In genomic region chr12:128792398-128792797, GRCh38 we compare ENCODE assay signal across 2 cellular contexts.
TF ChIP-seq lines count a peak whose summit lies in the region.

No MANE protein-coding gene starts in this region.

TF ChIP-seq in IMR-90, 13 proteins besides CTCF, POLR2A, EP300 and RAD21:
- TF ChIP-seq BHLHE40 (IDR thresholded peaks at IDR 0.05; ENCODE audit: low read depth, low read length) = no peak
- TF ChIP-seq NFE2L2 (IDR thresholded peaks at IDR 0.05; ENCODE audit: low read depth, low read length) = no peak
- no peak for TF ChIP-seq MAZ (IDR thresholded peaks at IDR 0.05; ENCODE audit: borderline replicate concordance, low read depth, low read length)
- TF ChIP-seq SMC3 (IDR thresholded peaks at IDR 0.05; ENCODE audit: low read depth, low read length) = no peak
- no peak for TF ChIP-seq CEBPB (IDR thresholded peaks at IDR 0.05; ENCODE audit: low read depth, low read length)
- TF ChIP-seq MXI1 (IDR thresholded peaks at IDR 0.05; ENCODE audit: borderline replicate concordance, low read depth, low read length) = no peak
- no peak for TF ChIP-seq RCOR1 (IDR thresholded peaks at IDR 0.05; ENCODE audit: insufficient replicate concordance, low read length)
- TF ChIP-seq FOS (IDR thresholded peaks at IDR 0.05; ENCODE audit: low read depth, low read length) = no peak
- no peak for TF ChIP-seq RFX5 (IDR thresholded peaks at IDR 0.05; ENCODE audit: low read depth, low read length)
- TF ChIP-seq MAFK (IDR thresholded peaks at IDR 0.05; ENCODE audit: low read depth, low read length) = no peak
- TF ChIP-seq ELK1 (IDR thresholded peaks at IDR 0.05; ENCODE audit: borderline replicate concordance, low read depth, low read length) = no peak
TF ChIP-seq in IMR-90: peak in this region for 0.

TF ChIP-seq in GM12878, 131 proteins besides CTCF, POLR2A, EP300 and RAD21:
- TF ChIP-seq BCLAF1 (IDR thresholded peaks at IDR 0.05) = no peak
- TF ChIP-seq, protein P1, sequence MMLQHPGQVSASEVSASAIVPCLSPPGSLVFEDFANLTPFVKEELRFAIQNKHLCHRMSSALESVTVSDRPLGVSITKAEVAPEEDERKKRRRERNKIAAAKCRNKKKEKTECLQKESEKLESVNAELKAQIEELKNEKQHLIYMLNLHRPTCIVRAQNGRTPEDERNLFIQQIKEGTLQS (IDR thresholded peaks at IDR 0.05; ENCODE audit: borderline replicate concordance, extremely low read depth, low read depth, low read length) = no peak
- no peak for TF ChIP-seq ETV6 (conservative IDR thresholded peaks at IDR 0.05 in 1 of 2, IDR thresholded peaks at IDR 0.05 in 1 of 2; ENCODE audit: borderline replicate concordance in 1 of 2, low read depth in 1 of 2)
- 0 out of 2 replicates have a peak, but pooled peaks have one; percentile 8 for TF ChIP-seq SREBF1 (IDR thresholded peaks at IDR 0.05; ENCODE audit: low read length)
- peak; percentile 39; the same call in 1 of the 2 replicates for TF ChIP-seq POLR2AphosphoS5 (IDR thresholded peaks at IDR 0.05; ENCODE audit: low read length)
- peak; percentile 15; the same call in 1 of the 3 replicates for TF ChIP-seq POU2F2 (IDR thresholded peaks at IDR 0.05; ENCODE audit: borderline replicate concordance, low read depth, low read length)
- TF ChIP-seq MLLT1 (IDR thresholded peaks at IDR 0.05) = no peak
- TF ChIP-seq IRF3 (IDR thresholded peaks at IDR 0.05) = no peak
- no peak for TF ChIP-seq MTA2 (IDR thresholded peaks at IDR 0.05; ENCODE audit: low read depth)
